In the genomic region with DNA sequence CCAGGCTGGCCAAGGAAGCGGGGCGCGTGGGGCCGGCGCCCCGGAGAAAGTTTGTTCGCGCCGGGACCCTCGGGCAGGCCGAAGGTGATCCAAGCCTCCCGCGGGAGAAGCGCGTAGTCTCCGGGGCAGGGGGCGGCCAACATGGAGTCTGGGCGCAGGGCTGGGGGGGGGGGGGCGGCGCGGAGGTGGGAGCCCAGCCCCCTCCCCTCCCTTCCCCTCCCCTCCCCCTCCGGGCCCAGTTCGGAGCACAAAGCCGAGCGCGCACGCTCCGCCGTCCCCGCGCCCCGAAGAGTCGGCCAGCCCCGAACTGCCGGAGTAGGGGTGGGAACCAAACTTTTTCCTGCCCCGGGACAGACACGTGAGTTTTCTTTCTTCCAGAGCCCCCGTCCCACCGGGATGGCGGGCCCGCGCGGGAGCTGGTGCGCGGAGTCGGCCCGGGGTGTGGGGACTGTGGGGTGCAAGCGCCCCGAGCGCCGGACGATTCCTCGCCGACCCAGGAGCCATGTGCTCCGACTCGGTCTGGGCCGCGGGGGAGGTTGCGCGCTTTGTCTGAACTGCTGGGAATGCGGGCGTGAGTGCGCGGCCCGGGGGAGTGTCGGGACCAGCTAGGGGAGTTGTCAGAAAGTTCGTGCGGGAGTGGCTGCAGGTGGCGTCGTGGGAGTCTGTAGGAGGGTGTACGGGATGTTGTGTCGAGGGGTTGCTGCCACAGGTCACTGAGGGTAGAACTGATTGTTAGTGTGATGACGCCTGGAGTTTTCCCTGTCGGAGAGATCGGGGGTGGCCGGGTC, we compare ENCODE assay signal across 8 cellular contexts. TPM values are rescaled to one million over a fixed set of nuclear protein-coding genes. Genes with fewer than 3 reads are reported as not detected.
DNase-seq lines count a peak whose midpoint lies in the region; ATAC-seq lines count a peak whose summit lies in the region.

No MANE protein-coding gene starts in this region.

- peak; percentile 10 to 56 for ATAC-seq in left cardiac atrium

- H3K4me1 Mint-ChIP-seq in activated naive CD4-positive, alpha-beta T cell treated with anti-CD3 and anti-CD28 coated beads, Interleukin-2, amount 10 ng/mL, durations not matched to agents 7 days and 5 days: peaks cover 37% of the 10 kb centered on the region

- peaks cover 6% of the 10 kb centered on the region for H3K36me3 ChIP-seq in rectal smooth muscle tissue (ENCODE audit: control insufficient read depth, insufficient read depth, low read length)

- CTCF ChIA-PET in activated naive CD4-positive, alpha-beta T cell treated with anti-CD3 and anti-CD28 coated beads, Interleukin-2, amount 10 ng/mL, durations not matched to agents 7 days and 5 days (lab: Charles Lee): interaction anchor here (1.4 to 3.4 kb wide), 3 partner anchors 15 to 38 kb away, joined by 4 to 18 read pairs (median 5); partner anchors contain the start of gene RAB5IF

- no peaks in the 10 kb centered on the region for H3K27me3 ChIP-seq in rectal smooth muscle tissue (ENCODE audit: control insufficient read depth, insufficient read depth, low read length)

- H3K36me3 Mint-ChIP-seq in activated naive CD4-positive, alpha-beta T cell treated with anti-CD3 and anti-CD28 coated beads, Interleukin-2, amount 10 ng/mL, durations not matched to agents 7 days and 5 days: peaks cover 20% of the 10 kb centered on the region

- DNase-seq in 8988T (peak; percentile 52), GM19240 (ENCODE audit: insufficient read length, low spot score) (peak; percentile 20), RPMI8226 (peak; percentile 59), left cardiac atrium (peak; percentile 69), NCI-H2107 treated with DMSO at 0.1 percent for 48 hours (lab: John Stamatoyannopoulos, UW; ENCODE audit: unreplicated experiment) (no peak), posterior vena cava (ENCODE audit: low spot score) (no peak)
- peak; percentile 69 for DNase-seq in activated naive CD4-positive, alpha-beta T cell treated with anti-CD3 and anti-CD28 coated beads, Interleukin-2, amount 10 ng/mL, durations not matched to agents 7 days and 5 days

- no peaks in the 10 kb centered on the region for H3K9me3 Mint-ChIP-seq in activated naive CD4-positive, alpha-beta T cell treated with anti-CD3 and anti-CD28 coated beads, Interleukin-2, amount 10 ng/mL, durations not matched to agents 7 days and 5 days

- H3K27ac Mint-ChIP-seq in activated naive CD4-positive, alpha-beta T cell treated with anti-CD3 and anti-CD28 coated beads, Interleukin-2, amount 10 ng/mL, durations not matched to agents 7 days and 5 days: peak overlapping the region; percentile 90

- intact Hi-C loops in left cardiac atrium (cut with DNase I) (no loop called here), posterior vena cava (cut with DNase I) (no loop called here)

- peaks cover 5% of the 10 kb centered on the region for H3K27me3 Mint-ChIP-seq in activated naive CD4-positive, alpha-beta T cell treated with anti-CD3 and anti-CD28 coated beads, Interleukin-2, amount 10 ng/mL, durations not matched to agents 7 days and 5 days

- H3K27ac ChIP-seq in rectal smooth muscle tissue (ENCODE audit: low read depth, low read length): peak overlapping the region; percentile 53

- H3K9ac ChIP-seq in rectal smooth muscle tissue (ENCODE audit: low read length): peak overlapping the region; percentile 27

- peak overlapping the region; percentile 71 for H3K4me3 ChIP-seq in rectal smooth muscle tissue (ENCODE audit: low read length)

- peaks cover 11% of the 10 kb centered on the region for H3K4me1 ChIP-seq in rectal smooth muscle tissue (ENCODE audit: control insufficient read depth, insufficient read depth, low read length)

- peak overlapping the region; percentile 87 for H3K4me3 Mint-ChIP-seq in activated naive CD4-positive, alpha-beta T cell treated with anti-CD3 and anti-CD28 coated beads, Interleukin-2, amount 10 ng/mL, durations not matched to agents 7 days and 5 days

RNA-seq across cellular contexts. Expression of gene TGIF2, which starts 1.1 kb away (rescaled TPM):
- 1 to 10 TPM; 6.4 to 8.8 TPM for total RNA-seq in left cardiac atrium
- total RNA-seq in posterior vena cava: 1 to 10 TPM; 5.3 to 7.6 TPM

RNA-seq across cellular contexts. Expression of gene RAB5IF, which starts 31.1 kb away (rescaled TPM):
- total RNA-seq in left cardiac atrium (10 to 100 TPM; 61.6 to 64.2 TPM), posterior vena cava (10 to 100 TPM; 50.0 to 56.0 TPM)

RNA-seq across cellular contexts. Expression of gene MYL9, which starts 33.2 kb away (rescaled TPM):
- 1,000 to 10,000 TPM; 1,946 to 2,055 TPM for total RNA-seq in left cardiac atrium
- total RNA-seq in posterior vena cava: 1,000 to 10,000 TPM; 2,680 to 3,095 TPM

Comparison
In these comparisons a context has a peak if more than half of its experiments do, and no peak if none do; other contexts are left out.
1. DNase-seq: peak in 8988T (single experiment), GM19240 (single experiment), RPMI8226 (single experiment), activated naive CD4-positive, alpha-beta T cell treated with anti-CD3 and anti-CD28 coated beads, Interleukin-2, amount 10 ng/mL, durations not matched to agents 7 days and 5 days (single experiment) and left cardiac atrium (single experiment); none in NCI-H2107 treated with DMSO at 0.1 percent for 48 hours (single experiment) and posterior vena cava (single experiment).